Comparison of ENCODE assay signal across 20 cellular contexts in the genomic region with DNA sequence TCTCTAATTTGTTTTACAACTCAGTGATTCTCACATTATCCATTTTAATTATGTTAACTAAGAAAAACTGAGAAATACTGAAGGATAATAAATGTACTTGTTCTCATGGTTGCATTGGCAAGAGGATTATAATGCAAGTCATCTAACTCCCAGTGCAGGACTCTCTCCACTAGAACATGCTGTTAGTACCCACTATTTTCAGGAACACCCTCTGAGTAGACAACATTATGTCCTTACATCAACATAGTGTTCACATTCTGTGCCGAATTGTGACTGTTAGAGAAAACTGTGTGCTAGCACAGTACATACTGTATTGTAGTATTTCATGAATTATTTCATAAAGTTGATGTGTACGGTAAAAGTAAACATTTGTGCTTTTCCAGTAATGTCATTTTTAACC.
A peak's percentile ranks its signal among the peaks of the same experiment; 100 is the strongest.
DNase-seq lines count a peak whose midpoint lies in the region; ATAC-seq, FAIRE-seq and TF ChIP-seq lines count a peak whose summit lies in the region.
"Had no signal": no experiment of that assay in that cellular context is flagged by ENCODE, and none has a peak within 500 bp of the region (broad histone marks: within the 10 kb centered on the region; RNA-seq: fewer than 3 reads in every experiment).

No MANE protein-coding gene starts in this region.

- no peaks in the 10 kb centered on the region for H3K27me3 ChIP-seq in tibial nerve

- 68 to 69% methylated on average over 2 of the region's 2 CpGs for WGBS in tibial nerve, 2 donors

- peaks cover 0 to 3% (median 0%) of the 10 kb centered on the region in 4 donors for H3K4me1 ChIP-seq in tibial nerve
- H3K4me1 ChIP-seq: A549, Caco-2 had no signal

- peak; percentile 45 to 86 for TF ChIP-seq EP300 in tibial nerve (IDR thresholded peaks at IDR 0.05)

- TF ChIP-seq POLR2A in tibial nerve (IDR thresholded peaks at IDR 0.05) = no peak

- peaks cover 5% of the 10 kb centered on the region for H3K9me3 Mint-ChIP-seq in osteocyte (ENCODE audit: unreplicated experiment)
- H3K9me3 Mint-ChIP-seq: CD4-positive, alpha-beta T cell had no signal

- peaks cover 42% of the 10 kb centered on the region for H3K4me1 Mint-ChIP-seq in osteocyte (ENCODE audit: unreplicated experiment)

- no peak for TF ChIP-seq CTCF in D721Med (IDR thresholded peaks at IDR 0.05; ENCODE audit: insufficient read depth, missing control alignments)
- TF ChIP-seq CTCF in coronary artery (IDR thresholded peaks at IDR 0.05) = no peak
- no peak for TF ChIP-seq CTCF in osteocyte (IDR thresholded peaks at IDR 0.05)
- TF ChIP-seq CTCF in tibial nerve (IDR thresholded peaks at IDR 0.05) = no peak

- no peaks in the 10 kb centered on the region for H3K36me3 ChIP-seq in tibial nerve
- H3K36me3 ChIP-seq: HAP-1 had no signal

- no peaks in the 10 kb centered on the region for H3K36me3 Mint-ChIP-seq in osteocyte (ENCODE audit: unreplicated experiment)

- DNase-seq in D721Med (ENCODE audit: insufficient read length, low spot score) (no peak), coronary artery (ENCODE audit: low spot score) (no peak), osteocyte (ENCODE audit: extremely low spot score, unreplicated experiment) (no peak), tibial nerve (ENCODE audit: low spot score in 2 of 2) (no peak), NCI-H1105 treated with DMSO at 0.1 percent for 48 hours (lab: John Stamatoyannopoulos, UW) (no peak), pons (ENCODE audit: low spot score) (no peak)
- DNase-seq: AML-193; Caco-2; CD4-positive, alpha-beta T cell; DMS79 treated with DMSO at 0.1 percent for 48 hours; GF-D8; GM23248; IMR-90; KBM-7 had no signal

- peak; percentile 48 for FAIRE-seq in D721Med (lab: Jason Lieb, UNC)
- FAIRE-seq: A549 had no signal

- H3K27ac Mint-ChIP-seq in osteocyte (ENCODE audit: unreplicated experiment) = peak overlapping the region; percentile 23
- H3K27ac Mint-ChIP-seq: CD4-positive, alpha-beta T cell had no signal

- no peak for ATAC-seq in GM19452 (IDR thresholded peaks at IDR 0.05; ENCODE audit: unreplicated experiment)
- ATAC-seq: A549 had no signal

- H3K27ac ChIP-seq in coronary artery (peak overlapping the region; percentile 40 to 50), tibial nerve (peak overlapping the region in 1 of 4 donors; percentile 84)
- H3K27ac ChIP-seq: 22Rv1, A549, C4-2B, GM23248, HL-60 had no signal

- H3K4me3 ChIP-seq in coronary artery (no peak overlapping the region), tibial nerve (no peak overlapping the region)
- H3K4me3 ChIP-seq: A549, GM23248, HAP-1 had no signal

- no peaks in the 10 kb centered on the region for H3K27me3 Mint-ChIP-seq in osteocyte (ENCODE audit: unreplicated experiment)
- H3K27me3 Mint-ChIP-seq: CD4-positive, alpha-beta T cell had no signal

- no peaks in the 10 kb centered on the region for H3K9me3 ChIP-seq in tibial nerve
- H3K9me3 ChIP-seq: A549, Caco-2, HAP-1 had no signal

- no peak overlapping the region for H3K4me3 Mint-ChIP-seq in osteocyte (ENCODE audit: unreplicated experiment)
- H3K4me3 Mint-ChIP-seq: CD4-positive, alpha-beta T cell had no signal
